ENCODE assay signal across 1 cellular context in the genomic region with DNA sequence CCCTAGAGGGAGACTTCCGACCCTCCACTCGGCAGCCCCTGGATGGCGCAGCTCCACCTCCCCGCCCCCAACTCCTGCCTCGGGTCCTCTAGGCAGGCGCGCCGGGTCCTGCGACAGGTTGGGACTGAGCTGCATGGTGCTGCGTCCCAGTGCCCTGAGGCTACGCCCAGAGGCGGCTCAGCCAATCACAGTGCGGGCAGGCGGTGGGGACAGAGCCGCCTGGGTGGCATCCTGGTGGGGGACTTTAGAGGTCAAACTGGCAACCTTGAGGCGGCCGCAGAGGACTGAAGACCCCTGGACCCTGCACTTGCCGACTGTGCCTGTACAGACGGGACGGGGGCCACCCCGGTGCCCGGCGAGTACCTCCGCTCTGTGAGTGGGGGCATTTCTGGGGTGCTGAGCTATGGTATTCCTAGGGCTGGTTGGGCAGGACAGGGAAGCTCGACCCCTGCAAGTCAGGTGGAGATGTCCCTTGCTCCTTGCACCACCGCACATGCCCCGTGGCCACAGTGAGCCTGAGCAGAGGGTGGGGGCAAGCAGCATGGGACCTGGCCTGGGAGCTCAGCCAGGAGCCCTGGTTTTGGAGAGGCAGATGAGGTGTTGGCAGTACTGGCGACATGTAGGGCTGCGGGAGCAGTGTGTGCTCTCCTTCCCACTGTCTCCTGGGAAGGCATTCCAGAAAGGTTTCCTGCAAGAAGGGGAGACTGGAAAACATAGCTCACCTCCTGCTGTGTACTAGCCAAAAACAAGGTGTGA.
TF ChIP-seq lines count a peak whose summit lies in the region.

No MANE protein-coding gene starts in this region.

TF ChIP-seq in H1, 55 proteins besides CTCF, POLR2A, EP300 and RAD21:
- TF ChIP-seq CHD2 (IDR thresholded peaks at IDR 0.05; ENCODE audit: low read length) (0 out of 2 replicates have a peak, but pooled peaks have one; percentile 28), TEAD4 (IDR thresholded peaks at IDR 0.05; ENCODE audit: low read depth, low read length) (no peak), CREB1 (IDR thresholded peaks at IDR 0.05) (peak; percentile 19; the same call in 1 of the 2 replicates), RXRA (IDR thresholded peaks at IDR 0.05; ENCODE audit: insufficient read depth, low read depth, low read length) (no peak)
- TF ChIP-seq, protein P1, sequence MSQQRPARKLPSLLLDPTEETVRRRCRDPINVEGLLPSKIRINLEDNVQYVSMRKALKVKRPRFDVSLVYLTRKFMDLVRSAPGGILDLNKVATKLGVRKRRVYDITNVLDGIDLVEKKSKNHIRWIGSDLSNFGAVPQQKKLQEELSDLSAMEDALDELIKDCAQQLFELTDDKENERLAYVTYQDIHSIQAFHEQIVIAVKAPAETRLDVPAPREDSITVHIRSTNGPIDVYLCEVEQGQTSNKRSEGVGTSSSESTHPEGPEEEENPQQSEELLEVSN (IDR thresholded peaks at IDR 0.05) = peak; percentile 56; the same call in 1 of the 2 replicates
- TF ChIP-seq, protein P2, sequence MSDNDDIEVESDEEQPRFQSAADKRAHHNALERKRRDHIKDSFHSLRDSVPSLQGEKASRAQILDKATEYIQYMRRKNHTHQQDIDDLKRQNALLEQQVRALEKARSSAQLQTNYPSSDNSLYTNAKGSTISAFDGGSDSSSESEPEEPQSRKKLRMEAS (IDR thresholded peaks at IDR 0.05) = peak; percentile 85
